24 cellular contexts compared by ENCODE assay signal in genomic region chr2:165467921-165468320, GRCh38. TPM values are rescaled to one million over a fixed set of nuclear protein-coding genes. Genes with fewer than 3 reads are reported as not detected.
DNase-seq lines count a peak whose midpoint lies in the region; ATAC-seq and TF ChIP-seq lines count a peak whose summit lies in the region.
"Had no signal": no experiment of that assay in that cellular context is flagged by ENCODE, and none has a peak within 500 bp of the region (broad histone marks: within the 10 kb centered on the region; RNA-seq: fewer than 3 reads in every experiment).

No MANE protein-coding gene starts in this region.

- no peak overlapping the region for H3K9ac ChIP-seq in neural progenitor cell

- H3K27ac Mint-ChIP-seq in GM23338 (peak overlapping the region; percentile 76), endothelial cell (ENCODE audit: unreplicated experiment) (no peak overlapping the region), neural progenitor cell (no peak overlapping the region)
- H3K27ac Mint-ChIP-seq: activated CD4-positive, alpha-beta T cell treated with anti-CD3 and anti-CD28 coated beads, Interleukin-2, amount 10 ng/mL, durations not matched to agents 7 days and 5 days; CD4-positive, CD25-positive, alpha-beta regulatory T cell; progenitor cell of endocrine pancreas; stimulated activated memory B cell treated with anti-CD40 and anti-IgM and Interleukin-4, amounts not matched to agents 10 μg/mL and 1 μg/mL and 100 μg/mL, for 72 hours had no signal

- H3K4me3 ChIP-seq in GM23338 = no peak overlapping the region
- H3K4me3 ChIP-seq in neural progenitor cell = no peak overlapping the region
- no peak overlapping the region for H3K4me3 ChIP-seq in tibial artery
- H3K4me3 ChIP-seq: body of pancreas, lung had no signal

- intact Hi-C loops in tibial artery (cut with DNase I; ENCODE audit: low total_unique reads) = no loop called here

- no peaks in the 10 kb centered on the region for H3K9me3 Mint-ChIP-seq in GM23338
- no peaks in the 10 kb centered on the region for H3K9me3 Mint-ChIP-seq in endothelial cell (ENCODE audit: unreplicated experiment)
- H3K9me3 Mint-ChIP-seq in neural progenitor cell = no peaks in the 10 kb centered on the region
- H3K9me3 Mint-ChIP-seq: activated CD4-positive, alpha-beta T cell treated with anti-CD3 and anti-CD28 coated beads, Interleukin-2, amount 10 ng/mL, durations not matched to agents 7 days and 5 days; CD4-positive, CD25-positive, alpha-beta regulatory T cell; stimulated activated memory B cell treated with anti-CD40 and anti-IgM and Interleukin-4, amounts not matched to agents 10 μg/mL and 1 μg/mL and 100 μg/mL, for 72 hours had no signal

- no peaks in the 10 kb centered on the region for H3K9me3 ChIP-seq in neural progenitor cell (ENCODE audit: low read depth)
- H3K9me3 ChIP-seq in tibial artery = no peaks in the 10 kb centered on the region
- H3K9me3 ChIP-seq: body of pancreas had no signal

- peaks cover 15% of the 10 kb centered on the region; the same call in 1 of the 2 replicates for H3K4me1 ChIP-seq in GM23338 (ENCODE audit: insufficient read depth)
- H3K4me1 ChIP-seq in neural progenitor cell = peaks cover 29% of the 10 kb centered on the region
- peaks cover 0 to 14% (median 0%) of the 10 kb centered on the region in 4 donors for H3K4me1 ChIP-seq in tibial artery
- H3K4me1 ChIP-seq: body of pancreas had no signal

- H3K4me1 Mint-ChIP-seq in GM23338 (peaks cover 25% of the 10 kb centered on the region), endothelial cell (ENCODE audit: unreplicated experiment) (peaks cover 10% of the 10 kb centered on the region), neural progenitor cell (peaks cover 25% of the 10 kb centered on the region)
- H3K4me1 Mint-ChIP-seq: activated CD4-positive, alpha-beta T cell treated with anti-CD3 and anti-CD28 coated beads, Interleukin-2, amount 10 ng/mL, durations not matched to agents 7 days and 5 days; CD4-positive, CD25-positive, alpha-beta regulatory T cell; stimulated activated memory B cell treated with anti-CD40 and anti-IgM and Interleukin-4, amounts not matched to agents 10 μg/mL and 1 μg/mL and 100 μg/mL, for 72 hours had no signal

- H2AFZ ChIP-seq in GM23338 (peak overlapping the region; percentile 1; the same call in 1 of the 2 replicates), neural progenitor cell (replicated peaks) (peak overlapping the region; percentile 85)

- ATAC-seq in GM23338 = no peak
- ATAC-seq: body of pancreas; sciatic nerve; stimulated activated memory B cell treated with anti-CD40 and anti-IgM and Interleukin-4, amounts not matched to agents 10 μg/mL and 1 μg/mL and 100 μg/mL, for 72 hours had no signal

- H3K27ac ChIP-seq in GM23338 (ENCODE audit: low read depth) (no peak overlapping the region), neural progenitor cell (no peak overlapping the region), tibial artery (no peak overlapping the region)
- H3K27ac ChIP-seq: 22Rv1, body of pancreas had no signal

- peaks cover 2% of the 10 kb centered on the region for H3K27me3 Mint-ChIP-seq in GM23338 (ENCODE audit: insufficient read depth, low read depth, poor library complexity)
- H3K27me3 Mint-ChIP-seq in endothelial cell (ENCODE audit: unreplicated experiment) = no peaks in the 10 kb centered on the region
- peaks cover 3% of the 10 kb centered on the region for H3K27me3 Mint-ChIP-seq in neural progenitor cell (ENCODE audit: insufficient read depth, low read depth)
- H3K27me3 Mint-ChIP-seq: CD4-positive, CD25-positive, alpha-beta regulatory T cell; progenitor cell of endocrine pancreas; stimulated activated memory B cell treated with anti-CD40 and anti-IgM and Interleukin-4, amounts not matched to agents 10 μg/mL and 1 μg/mL and 100 μg/mL, for 72 hours had no signal

- no peak overlapping the region for H3K4me3 Mint-ChIP-seq in GM23338
- H3K4me3 Mint-ChIP-seq in endothelial cell (ENCODE audit: unreplicated experiment) = no peak overlapping the region
- no peak overlapping the region for H3K4me3 Mint-ChIP-seq in neural progenitor cell
- H3K4me3 Mint-ChIP-seq: activated CD4-positive, alpha-beta T cell treated with anti-CD3 and anti-CD28 coated beads, Interleukin-2, amount 10 ng/mL, durations not matched to agents 7 days and 5 days; CD4-positive, CD25-positive, alpha-beta regulatory T cell; stimulated activated memory B cell treated with anti-CD40 and anti-IgM and Interleukin-4, amounts not matched to agents 10 μg/mL and 1 μg/mL and 100 μg/mL, for 72 hours had no signal

- no peaks in the 10 kb centered on the region for H3K36me3 ChIP-seq in GM23338 (ENCODE audit: insufficient read depth)
- H3K36me3 ChIP-seq in neural progenitor cell = no peaks in the 10 kb centered on the region
- no peaks in the 10 kb centered on the region for H3K36me3 ChIP-seq in tibial artery

- TF ChIP-seq CTCF in GM23338 (conservative IDR thresholded peaks at IDR 0.05; ENCODE audit: low read depth in 2 of 2) (peak in 1 of 2 experiments; percentile 32; a peak in 1 of 4 replicates), endothelial cell (IDR thresholded peaks at IDR 0.05; ENCODE audit: unreplicated experiment) (peak; percentile 26), neural progenitor cell (IDR thresholded peaks at IDR 0.05) (no peak), tibial artery (IDR thresholded peaks at IDR 0.05) (no peak)

- no peaks in the 10 kb centered on the region for H3K9me2 ChIP-seq in GM23338 (ENCODE audit: insufficient read depth)

- H4K20me1 ChIP-seq in GM23338 (replicated peaks; ENCODE audit: insufficient read depth) (no peaks in the 10 kb centered on the region), neural progenitor cell (ENCODE audit: low read depth) (no peaks in the 10 kb centered on the region)

- H3F3A ChIP-seq in GM23338 (replicated peaks; ENCODE audit: low read depth) = no peaks in the 10 kb centered on the region
- H3F3A ChIP-seq in neural progenitor cell (ENCODE audit: low read depth) = peaks cover 5% of the 10 kb centered on the region

- no peaks in the 10 kb centered on the region for H3K79me2 ChIP-seq in GM23338 (replicated peaks; ENCODE audit: insufficient read depth)
- peaks cover 32% of the 10 kb centered on the region for H3K79me2 ChIP-seq in neural progenitor cell (ENCODE audit: low read depth)

- peak; percentile 42 for DNase-seq in DMS 273 (lab: John Stamatoyannopoulos, UW; ENCODE audit: unreplicated experiment)
- DNase-seq in DMS 273 treated with DMSO at 0.1 percent for 48 hours (lab: John Stamatoyannopoulos, UW) = no peak
- DNase-seq in GM23338 (ENCODE audit: low spot score) = peak; percentile 54
- no peak for DNase-seq in endothelial cell (ENCODE audit: low spot score)
- DNase-seq in neural progenitor cell (ENCODE audit: low spot score) = no peak
- DNase-seq in SK-N-DZ (ENCODE audit: low spot score) = no peak
- DNase-seq in tibial artery = no peak
- DNase-seq in activated CD4-positive, CD25-positive, alpha-beta regulatory T cell treated with anti-CD3 and anti-CD28 coated beads, Interleukin-2, amount 50 U/mL, for 72 hours = no peak
- DNase-seq: activated CD4-positive, alpha-beta T cell treated with anti-CD3 and anti-CD28 coated beads, Interleukin-2, amount 10 ng/mL, durations not matched to agents 7 days and 5 days; activated naive CD4-positive, alpha-beta T cell; activated T-cell treated with anti-CD3 and anti-CD28 coated beads, Interleukin-2, amount 50 U/mL, for 48 hours; body of pancreas; CD4-positive, CD25-positive, alpha-beta regulatory T cell; NCI-H1105 treated with DMSO at 0.1 percent for 48 hours; NCI-H1930; NCI-H226; stimulated activated CD4-positive, alpha-beta T cell treated with anti-CD3 and anti-CD28 coated beads, Interleukin-4, amount 100 ng/mL, for 4 hours; substantia nigra had no signal

- H3K36me3 Mint-ChIP-seq in GM23338 (ENCODE audit: low read depth) (no peaks in the 10 kb centered on the region), endothelial cell (ENCODE audit: low read depth, unreplicated experiment) (no peaks in the 10 kb centered on the region), neural progenitor cell (no peaks in the 10 kb centered on the region)
- H3K36me3 Mint-ChIP-seq: CD4-positive, CD25-positive, alpha-beta regulatory T cell; stimulated activated memory B cell treated with anti-CD40 and anti-IgM and Interleukin-4, amounts not matched to agents 10 μg/mL and 1 μg/mL and 100 μg/mL, for 72 hours had no signal

- H3K27me3 ChIP-seq in GM23338 (ENCODE audit: insufficient read depth) = no peaks in the 10 kb centered on the region
- H3K27me3 ChIP-seq in neural progenitor cell = no peaks in the 10 kb centered on the region
- no peaks in the 10 kb centered on the region for H3K27me3 ChIP-seq in tibial artery
- H3K27me3 ChIP-seq: body of pancreas had no signal

- H3K4me2 ChIP-seq in GM23338 = no peak overlapping the region
- no peak overlapping the region for H3K4me2 ChIP-seq in neural progenitor cell

TF ChIP-seq in GM23338, 12 proteins besides CTCF, POLR2A, EP300 and RAD21 (continues in another document):
- TF ChIP-seq NANOG (IDR thresholded peaks at IDR 0.05; ENCODE audit: borderline replicate concordance) (no peak), EZH2 (IDR thresholded peaks at IDR 0.05; ENCODE audit: low read depth, unreplicated experiment) (no peak), ETS1 (IDR thresholded peaks at IDR 0.05) (no peak)

RNA-seq across cellular contexts. Expression of gene CSRNP3, which starts 1.6 kb away (rescaled TPM):
- total RNA-seq in GM23338 (2014; rRNA removed; shearing (Covaris generic)) = 3.0 and 3.8 TPM in 2 replicates
- 6.8 and 7.2 TPM in 2 replicates for polyA plus RNA-seq in GM23338 (2016; fragmentation: Nextera tagmentation; extraction: Ambion mirVana)
- total RNA-seq in endothelial cell (ENCODE audit: unreplicated experiment) = 14.6 TPM
- total RNA-seq in neural progenitor cell (ENCODE audit: low replicate concordance) = 14.7 and 16.9 TPM in 2 replicates
- 2.4 and 2.7 TPM in 2 replicates for polyA plus RNA-seq in SK-N-DZ (2014; cell fraction: cytosol; rRNA removed)
- polyA plus RNA-seq in SK-N-DZ (2014; cell fraction: nucleus; rRNA removed) = 5.1 and 8.6 TPM in 2 replicates
- total RNA-seq: activated CD4-positive, alpha-beta T cell treated with anti-CD3 and anti-CD28 coated beads, Interleukin-2, amount 10 ng/mL, durations not matched to agents 7 days and 5 days; CD4-positive, CD25-positive, alpha-beta regulatory T cell; T-helper 2 cell treated with Interferon-gamma antibody and Interleukin-4, amounts not matched to agents 100 ng/mL and 5 ng/mL, for 36 hours had no signal
- polyA plus RNA-seq: CD4-positive, CD25-positive, alpha-beta regulatory T cell had no signal

Comparison
In these comparisons a context has a peak if more than half of its experiments do, and no peak if none do; other contexts are left out.
1. DNase-seq: peak in DMS 273 (single experiment) and GM23338 (single experiment); none in DMS 273 treated with DMSO at 0.1 percent for 48 hours (single experiment), endothelial cell (single experiment), neural progenitor cell (single experiment), SK-N-DZ (single experiment), tibial artery (0 of 2) and activated CD4-positive, CD25-positive, alpha-beta regulatory T cell treated with anti-CD3 and anti-CD28 coated beads, Interleukin-2, amount 50 U/mL, for 72 hours (single experiment).